In genomic region chr15:65460948-65461347, GRCh38 we compare ENCODE assay signal across 12 cellular contexts. TPM values are rescaled to one million over a fixed set of nuclear protein-coding genes. Genes with fewer than 3 reads are reported as not detected.
DNase-seq lines count a peak whose midpoint lies in the region; ATAC-seq and TF ChIP-seq lines count a peak whose summit lies in the region.
"Had no signal": no experiment of that assay in that cellular context is flagged by ENCODE, and none has a peak within 500 bp of the region (broad histone marks: within the 10 kb centered on the region; RNA-seq: fewer than 3 reads in every experiment).

No MANE protein-coding gene starts in this region.

- no peak overlapping the region for H3K4me3 ChIP-seq in BE2C (ENCODE audit: low read depth, low read length)
- H3K4me3 ChIP-seq: gastrocnemius medialis, left ventricle myocardium inferior had no signal

- no peak for ATAC-seq in HG02678 (IDR thresholded peaks at IDR 0.05; ENCODE audit: unreplicated experiment)
- ATAC-seq: gastrocnemius medialis, WTC11 had no signal

- TF ChIP-seq CTCF in BE2C (IDR thresholded peaks at IDR 0.05; ENCODE audit: low read depth, low read length) = no peak

- peaks cover 78% of the 10 kb centered on the region for H3K36me3 ChIP-seq in BE2C

- no peaks in the 10 kb centered on the region for H3K9me3 ChIP-seq in BE2C
- H3K9me3 ChIP-seq: gastrocnemius medialis, left ventricle myocardium inferior had no signal

- H3K27me3 ChIP-seq in BE2C = no peaks in the 10 kb centered on the region
- H3K27me3 ChIP-seq: gastrocnemius medialis had no signal

- no peaks in the 10 kb centered on the region for H3K4me1 ChIP-seq in BE2C
- H3K4me1 ChIP-seq: gastrocnemius medialis, left ventricle myocardium inferior had no signal

- DNase-seq in EL (peak; percentile 50), RPMI7951 (ENCODE audit: low read depth) (peak; percentile 26), astrocyte of the hippocampus (ENCODE audit: low read depth, low spot score) (peak; percentile 17), NCI-H1436 treated with DMSO at 0.1 percent for 48 hours (lab: John Stamatoyannopoulos, UW) (no peak), HUDEP-2 (lab: John Stamatoyannopoulos, UW; ENCODE audit: unreplicated experiment in 76 of 76) (no peak), BE2C (no peak)
- peak; percentile 5 to 47 (median 32) for DNase-seq in stimulated activated CD4-positive, alpha-beta T cell treated with anti-CD3 and anti-CD28 coated beads, Interleukin-12 subunit alpha, Interleukin-12 subunit beta, amount 100 ng/mL, for 48 hours (ENCODE audit: low read depth in 2 of 3, low spot score in 1 of 3)
- DNase-seq: gastrocnemius medialis, left ventricle myocardium inferior, NCI-H345 had no signal

RNA-seq across cellular contexts. Expression of gene IGDCC4, which starts 38.2 kb away (rescaled TPM):
- total RNA-seq in RPMI7951 (2014; rRNA removed; shearing (Covaris generic)) = 0.10 and 0.12 TPM in 2 replicates
- 4.5 TPM for polyA plus RNA-seq in BE2C (2012; ENCODE audit: insufficient read depth, insufficient read length, low read depth)

RNA-seq across cellular contexts. Expression of gene DPP8, which starts 56.5 kb away (rescaled TPM):
- total RNA-seq in RPMI7951 (2014; rRNA removed; shearing (Covaris generic)) = 21.9 and 27.9 TPM in 2 replicates
- polyA plus RNA-seq in BE2C (2012; ENCODE audit: insufficient read depth, insufficient read length, low read depth) = 17.8 TPM

Comparison
In these comparisons a context has a peak if more than half of its experiments do, and no peak if none do; other contexts are left out.
1. DNase-seq: peak in EL (single experiment), RPMI7951 (single experiment), astrocyte of the hippocampus (single experiment) and stimulated activated CD4-positive, alpha-beta T cell treated with anti-CD3 and anti-CD28 coated beads, Interleukin-12 subunit alpha, Interleukin-12 subunit beta, amount 100 ng/mL, for 48 hours (3 of 3); none in NCI-H1436 treated with DMSO at 0.1 percent for 48 hours (single experiment), HUDEP-2 (0 of 76) and BE2C (single experiment).